ENCODE assay signal across 16 cellular contexts in genomic region chr3:10284496-10284895, GRCh38. TPM values are rescaled to one million over a fixed set of nuclear protein-coding genes. Genes with fewer than 3 reads are reported as not detected.
A peak's percentile ranks its signal among the peaks of the same experiment; 100 is the strongest.
DNase-seq lines count a peak whose midpoint lies in the region; ATAC-seq and TF ChIP-seq lines count a peak whose summit lies in the region.
"Had no signal": no experiment of that assay in that cellular context is flagged by ENCODE, and none has a peak within 500 bp of the region (broad histone marks: within the 10 kb centered on the region; RNA-seq: fewer than 3 reads in every experiment).

No MANE protein-coding gene starts in this region.

- H3K4me3 ChIP-seq in endodermal cell (ENCODE audit: low read length) = no peak overlapping the region
- H3K4me3 ChIP-seq: left lung, stomach had no signal

- H3K4me1 Mint-ChIP-seq in brain (peaks cover 34% of the 10 kb centered on the region), endodermal cell (peaks cover 25% of the 10 kb centered on the region)

- no peak overlapping the region for H3K27ac ChIP-seq in endodermal cell (ENCODE audit: low read depth, low read length)
- H3K27ac ChIP-seq: left lung, stomach, WERI-Rb-1 had no signal

- DNase-seq in activated CD4-positive, alpha-beta T cell treated with anti-CD3 and anti-CD28 coated beads, Interleukin-2, amount 50 U/mL, for 1 hour = peak; percentile 46
- DNase-seq in stimulated activated CD4-positive, alpha-beta T cell treated with anti-CD3 and anti-CD28 coated beads, Interleukin-2, amount 100 ng/mL, for 4 hours (ENCODE audit: low read depth) = peak; percentile 18
- no peak for DNase-seq in endodermal cell
- DNase-seq: left lung, NCI-H1048, occipital lobe, stomach, WERI-Rb-1 had no signal

- no peaks in the 10 kb centered on the region for H3K4me1 ChIP-seq in endodermal cell (ENCODE audit: control insufficient read depth, insufficient read depth, low read length)

- H3K27me3 ChIP-seq in endodermal cell (ENCODE audit: control insufficient read depth, insufficient read depth, low read length, poor library complexity, severe bottlenecking) = no peaks in the 10 kb centered on the region
- H3K27me3 ChIP-seq: left lung, stomach had no signal

- no peaks in the 10 kb centered on the region for H3K9me3 Mint-ChIP-seq in brain
- H3K9me3 Mint-ChIP-seq in endodermal cell = no peaks in the 10 kb centered on the region

- H3K9me3 ChIP-seq in endodermal cell (ENCODE audit: control insufficient read depth, low read length) = no peaks in the 10 kb centered on the region
- H3K9me3 ChIP-seq: left lung, stomach had no signal

- H3K36me3 ChIP-seq in endodermal cell (ENCODE audit: control insufficient read depth, insufficient read depth, low read length) = peaks cover 40% of the 10 kb centered on the region

- H3K27ac Mint-ChIP-seq in brain (peak overlapping the region; percentile 28 to 94 (median 87)), endodermal cell (no peak overlapping the region)

- WGBS in endodermal cell (ENCODE audit: insufficient coverage in 1 of 2, insufficient read length in 1 of 2), 2 experiments = 92 to 94% methylated on average over 8 to 9 of the region's 9 CpGs

- no peak overlapping the region for H3K9ac ChIP-seq in endodermal cell (ENCODE audit: extremely low read depth, low read length, poor library complexity, severe bottlenecking)

- TF ChIP-seq CTCF in brain (conservative IDR thresholded peaks at IDR 0.05) (no peak), endodermal cell (conservative IDR thresholded peaks at IDR 0.05) (no peak)

- H3K27me3 Mint-ChIP-seq in brain (no peaks in the 10 kb centered on the region), endodermal cell (ENCODE audit: insufficient read depth) (no peaks in the 10 kb centered on the region)

- peak; percentile 37 for ATAC-seq in GM21786 (IDR thresholded peaks at IDR 0.05; ENCODE audit: unreplicated experiment)
- ATAC-seq in GM18861 (IDR thresholded peaks at IDR 0.05; ENCODE audit: unreplicated experiment) = no peak
- ATAC-seq in GM18498 (IDR thresholded peaks at IDR 0.05; ENCODE audit: unreplicated experiment) = no peak
- ATAC-seq in GM18873 (IDR thresholded peaks at IDR 0.05; ENCODE audit: low FRiP score, unreplicated experiment) = no peak
- ATAC-seq: Right ventricle myocardium inferior had no signal

- no peak overlapping the region for H3K4me3 Mint-ChIP-seq in brain
- no peak overlapping the region for H3K4me3 Mint-ChIP-seq in endodermal cell

- H3K36me3 Mint-ChIP-seq in brain = peaks cover 12% of the 10 kb centered on the region
- H3K36me3 Mint-ChIP-seq in endodermal cell (ENCODE audit: low read depth) = peaks cover 29% of the 10 kb centered on the region

RNA-seq across cellular contexts. Expression of gene GHRL, which starts 8.3 kb away (rescaled TPM):
- 1.9 TPM for polyA plus RNA-seq in brain (ENCODE audit: insufficient read depth, low read depth, low replicate concordance)
- not detected for total RNA-seq in endodermal cell
- 0.36 TPM for polyA plus RNA-seq in endodermal cell (2013, experiment 1 of 2)
- polyA plus RNA-seq in endodermal cell (2013, experiment 2 of 2) = not detected
- total RNA-seq: endothelial cell of umbilical vein, NCI-H460, occipital lobe had no signal
- polyA plus RNA-seq: endothelial cell of umbilical vein had no signal

RNA-seq across cellular contexts. Expression of gene TATDN2, which starts 36.2 kb away (rescaled TPM):
- polyA plus RNA-seq in brain (ENCODE audit: insufficient read depth, low read depth, low replicate concordance) = 18.9 TPM
- 10 to 100 TPM; 34.0 to 34.1 TPM for total RNA-seq in endodermal cell
- 18.5 TPM for polyA plus RNA-seq in endodermal cell (2013, experiment 1 of 2)
- 16.3 TPM for polyA plus RNA-seq in endodermal cell (2013, experiment 2 of 2)

RNA-seq across cellular contexts. Expression of gene SEC13, which starts 36.4 kb away (rescaled TPM):
- 107 TPM for polyA plus RNA-seq in brain (ENCODE audit: insufficient read depth, low read depth, low replicate concordance)
- 100 to 1,000 TPM; 140 to 142 TPM for total RNA-seq in endodermal cell
- polyA plus RNA-seq in endodermal cell (2013, experiment 1 of 2) = 118 TPM
- 117 TPM for polyA plus RNA-seq in endodermal cell (2013, experiment 2 of 2)
